8 cellular contexts compared by ENCODE assay signal in the genomic region with DNA sequence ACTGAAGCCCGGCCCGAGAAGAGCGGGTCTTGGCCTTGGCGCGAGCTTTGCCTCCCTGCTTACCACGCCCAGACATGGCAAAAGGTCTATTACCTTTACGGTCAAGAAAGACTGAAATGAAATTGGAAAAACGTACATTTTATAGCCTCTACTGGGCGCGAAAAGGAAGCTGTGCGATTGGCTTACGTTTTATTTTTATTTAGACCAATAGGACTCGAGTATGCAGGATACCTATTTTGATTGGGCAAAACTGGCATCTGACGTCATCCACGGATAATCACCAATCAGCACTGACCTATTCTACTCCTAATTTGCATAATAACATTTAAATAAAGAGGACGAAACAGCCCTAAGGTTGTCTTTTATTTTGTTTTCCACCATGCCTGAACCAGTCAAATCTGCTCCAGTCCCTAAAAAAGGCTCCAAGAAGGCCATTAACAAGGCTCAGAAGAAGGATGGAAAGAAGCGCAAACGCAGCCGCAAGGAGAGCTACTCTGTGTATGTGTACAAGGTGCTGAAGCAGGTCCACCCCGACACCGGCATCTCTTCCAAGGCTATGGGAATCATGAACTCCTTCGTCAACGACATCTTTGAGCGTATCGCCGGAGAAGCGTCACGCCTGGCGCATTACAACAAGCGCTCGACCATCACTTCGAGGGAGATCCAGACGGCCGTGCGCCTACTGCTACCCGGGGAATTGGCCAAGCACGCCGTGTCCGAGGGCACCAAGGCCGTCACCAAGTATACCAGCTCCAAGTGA.
DNase-seq lines count a peak whose midpoint lies in the region; ATAC-seq and TF ChIP-seq lines count a peak whose summit lies in the region.

No MANE protein-coding gene starts in this region.

- H3K9me3 ChIP-seq in NT2/D1 (ENCODE audit: insufficient read depth, low read length) = no peaks in the 10 kb centered on the region
- no peaks in the 10 kb centered on the region for H3K9me3 ChIP-seq in esophagus squamous epithelium
- H3K9me3 ChIP-seq in transverse colon = no peaks in the 10 kb centered on the region

- no peak for TF ChIP-seq EP300 in transverse colon (IDR thresholded peaks at IDR 0.05; ENCODE audit: low read depth)

- peak overlapping the region; percentile 68 to 81 (median 69) for H3K27ac ChIP-seq in esophagus squamous epithelium
- peak overlapping the region; percentile 70 to 79 (median 74) for H3K27ac ChIP-seq in transverse colon

- H3K27me3 Mint-ChIP-seq in naive B cell = peaks cover 0 to 4% (median 0%) of the 10 kb centered on the region in 3 donors

- 1 to 3% methylated on average over 19 to 24 of the region's 40 CpGs for WGBS in esophagus squamous epithelium, 2 donors
- WGBS in transverse colon (ENCODE audit: low coverage in 1 of 2), 2 donors = 10 to 11% methylated on average over 8 to 40 of the region's 40 CpGs

- H3K27me3 ChIP-seq in NT2/D1 (ENCODE audit: insufficient read depth, insufficient read length) = no peaks in the 10 kb centered on the region
- peaks cover 0 to 46% (median 0%) of the 10 kb centered on the region in 4 donors for H3K27me3 ChIP-seq in esophagus squamous epithelium
- peaks cover 21% of the 10 kb centered on the region for H3K27me3 ChIP-seq in transverse colon

- TF ChIP-seq CTCF in AG09309 (IDR thresholded peaks at IDR 0.05; ENCODE audit: control insufficient read depth, insufficient read depth, low read depth, low read length, missing control alignments) (no peak), esophagus squamous epithelium (IDR thresholded peaks at IDR 0.05) (no peak), transverse colon (IDR thresholded peaks at IDR 0.05) (no peak)

- H3K27ac Mint-ChIP-seq in naive B cell = peak overlapping the region; percentile 63 to 96 (median 88)

- peak overlapping the region; percentile 90 for H3K9ac ChIP-seq in NT2/D1 (ENCODE audit: insufficient read length, low read depth)

- in situ Hi-C loops in transverse colon (cut with MboI; ENCODE audit: low pct_ligation_motif_present in 1 of 4, low pct_unique_long_range_greater_than_20kb in 1 of 4, low sequenced_read_pairs in 3 of 4) = loop anchor here in 3 of 4 donors (25.0 kb wide), 1 partner anchor 1778 kb away; a partner anchor contains a TSS

- intact Hi-C loops in esophagus squamous epithelium (cut with DNase I) (loop anchor here (5.0 kb wide), 1 partner anchor 77 kb away; a partner anchor contains a TSS), transverse colon (cut with DNase I; ENCODE audit: low total_unique reads) (no loop called here)

- peak; percentile 62 for ATAC-seq in GM19023 (IDR thresholded peaks at IDR 0.05; ENCODE audit: unreplicated experiment)
- peak; percentile 54 for ATAC-seq in HG03196 (IDR thresholded peaks at IDR 0.05; ENCODE audit: unreplicated experiment)
- ATAC-seq in naive B cell (ENCODE audit: low read depth in 2 of 2) = peak; percentile 67 to 72

- H3K4me1 ChIP-seq in NT2/D1 (ENCODE audit: insufficient read depth, insufficient read length) = no peaks in the 10 kb centered on the region
- peaks cover 11 to 46% (median 12%) of the 10 kb centered on the region in 3 donors for H3K4me1 ChIP-seq in esophagus squamous epithelium
- peaks cover 0 to 33% (median 11%) of the 10 kb centered on the region in 4 donors for H3K4me1 ChIP-seq in transverse colon

- no peaks in the 10 kb centered on the region for H3K36me3 Mint-ChIP-seq in naive B cell

- peak in 2 of 4 donors; percentile 84 to 91 for TF ChIP-seq POLR2A in esophagus squamous epithelium (IDR thresholded peaks at IDR 0.05)
- peak; percentile 75 for TF ChIP-seq POLR2A in transverse colon (IDR thresholded peaks at IDR 0.05)

- H3K4me1 Mint-ChIP-seq in naive B cell = peaks cover 24 to 31% (median 30%) of the 10 kb centered on the region in 3 donors

- H3K4me3 Mint-ChIP-seq in naive B cell = peak overlapping the region; percentile 82 to 93 (median 92)

- H3K36me3 ChIP-seq in NT2/D1 (ENCODE audit: insufficient read depth, insufficient read length, low read length) = peaks cover 5% of the 10 kb centered on the region
- no peaks in the 10 kb centered on the region for H3K36me3 ChIP-seq in esophagus squamous epithelium
- no peaks in the 10 kb centered on the region for H3K36me3 ChIP-seq in transverse colon

- peaks cover 0 to 24% (median 19%) of the 10 kb centered on the region in 7 donors for H3K9me3 Mint-ChIP-seq in naive B cell

- H3K4me3 ChIP-seq in AG09309 (ENCODE audit: control insufficient read depth, low read depth, low read length) (peak overlapping the region; percentile 48), NT2/D1 (ENCODE audit: insufficient read length, low read depth) (peak overlapping the region; percentile 78), esophagus squamous epithelium (peak overlapping the region; percentile 25 to 62 (median 45)), transverse colon (peak overlapping the region in 3 of 4 donors; percentile 18 to 54 (median 35))

- DNase-seq in AG09309 (ENCODE audit: low read depth) = peak; percentile 86
- no peak for DNase-seq in NT2/D1 (ENCODE audit: low read depth, low spot score)
- peak; percentile 65 for DNase-seq in activated T-cell treated with anti-CD3 and anti-CD28 coated beads, Interleukin-2, amount 50 U/mL, for 1 hour
- DNase-seq in esophagus squamous epithelium (lab: John Stamatoyannopoulos, UW) = no peak
- peak; percentile 73 for DNase-seq in naive B cell
- peak; percentile 84 for DNase-seq in transverse colon

Comparison
In these comparisons a context has a peak if more than half of its experiments do, and no peak if none do; other contexts are left out.
1. DNase-seq: peak in AG09309 (single experiment), activated T-cell treated with anti-CD3 and anti-CD28 coated beads, Interleukin-2, amount 50 U/mL, for 1 hour (single experiment), naive B cell (single experiment) and transverse colon (single experiment); none in NT2/D1 (single experiment) and esophagus squamous epithelium (single experiment).
2. Peak in every context shown above with its lines, with median percentiles within 50 percentile points of each other: H3K4me3 ChIP-seq and ATAC-seq.